23 cellular contexts compared by ENCODE assay signal in genomic region chr10:92702301-92702916, GRCh38. TPM values are rescaled to one million over a fixed set of nuclear protein-coding genes. Genes with fewer than 3 reads are reported as not detected.
DNase-seq lines count a peak whose midpoint lies in the region; ATAC-seq and TF ChIP-seq lines count a peak whose summit lies in the region.
"Had no signal": no experiment of that assay in that cellular context is flagged by ENCODE, and none has a peak within 500 bp of the region (broad histone marks: within the 10 kb centered on the region; RNA-seq: fewer than 3 reads in every experiment).

No MANE protein-coding gene starts in this region.

- no peaks in the 10 kb centered on the region for H4K20me1 ChIP-seq in MM.1S (ENCODE audit: insufficient read depth, low read length)

- H3F3A ChIP-seq in MM.1S (ENCODE audit: insufficient read depth, low read length), result no peaks in the 10 kb centered on the region

- no peak overlapping the region for H3K27ac Mint-ChIP-seq in immature natural killer cell
- H3K27ac Mint-ChIP-seq: activated naive CD8-positive, alpha-beta T cell treated with anti-CD3 and anti-CD28 coated beads, Interleukin-2, amount 50 U/mL, for 24 hours; CD8-positive, alpha-beta T cell; natural killer cell had no signal

- H3K4me2 ChIP-seq in MM.1S (ENCODE audit: low read depth, low read length), result 0 out of 2 replicates have a peak overlapping the region, but pooled peaks have one; percentile 7

- H3K4me1 ChIP-seq in MM.1S (ENCODE audit: low read length) (no peaks in the 10 kb centered on the region), adrenal gland (replicated peaks in 1 of 2) (peaks cover 8 to 11% of the 10 kb centered on the region in 2 donors), thoracic aorta (ENCODE audit: control insufficient read depth in 1 of 2, low read depth in 2 of 2) (peaks cover 0 to 7% of the 10 kb centered on the region in 2 donors)
- H3K4me1 ChIP-seq: breast epithelium had no signal

- H3K79me2 ChIP-seq in MM.1S (ENCODE audit: low read length), result no peaks in the 10 kb centered on the region

- TF ChIP-seq POLR2A in adrenal gland (IDR thresholded peaks at IDR 0.05), result no peak

- WGBS in adrenal gland, 4 donors, result 37 to 56% (median 46%) methylated on average over 4 of the region's 4 CpGs

- H3K9me3 ChIP-seq in MM.1S (replicated peaks; ENCODE audit: insufficient read depth, low read length) (no peaks in the 10 kb centered on the region), adrenal gland (replicated peaks in 1 of 3) (no peaks in the 10 kb centered on the region), thoracic aorta (no peaks in the 10 kb centered on the region)
- H3K9me3 ChIP-seq: breast epithelium, stomach, upper lobe of right lung had no signal

- no peaks in the 10 kb centered on the region for H3K36me3 Mint-ChIP-seq in immature natural killer cell
- H3K36me3 Mint-ChIP-seq: CD8-positive, alpha-beta T cell; natural killer cell had no signal

- H3K9me3 Mint-ChIP-seq in immature natural killer cell, result no peaks in the 10 kb centered on the region
- H3K9me3 Mint-ChIP-seq: activated naive CD8-positive, alpha-beta T cell treated with anti-CD3 and anti-CD28 coated beads, Interleukin-2, amount 50 U/mL, for 24 hours; CD8-positive, alpha-beta T cell; natural killer cell had no signal

- H3K9ac ChIP-seq in MM.1S (ENCODE audit: low read length), result no peak overlapping the region

- no peaks in the 10 kb centered on the region for H3K9me2 ChIP-seq in MM.1S (replicated peaks; ENCODE audit: insufficient read depth, low read length)

- peaks cover 25 to 28% of the 10 kb centered on the region in 2 donors for H3K4me1 Mint-ChIP-seq in immature natural killer cell

- H3K4me3 ChIP-seq in MM.1S (ENCODE audit: low read length) (no peak overlapping the region), adrenal gland (no peak overlapping the region), thoracic aorta (peak overlapping the region; percentile 46)
- H3K4me3 ChIP-seq: breast epithelium, coronary artery, stomach, upper lobe of right lung had no signal

- H3K4me3 Mint-ChIP-seq in immature natural killer cell, result peak overlapping the region in 2 of 5 donors; percentile 36 to 38
- H3K4me3 Mint-ChIP-seq: activated naive CD8-positive, alpha-beta T cell treated with anti-CD3 and anti-CD28 coated beads, Interleukin-2, amount 50 U/mL, for 24 hours; CD8-positive, alpha-beta T cell; natural killer cell had no signal

- H3K27me3 ChIP-seq in MM.1S (replicated peaks; ENCODE audit: insufficient read depth, low read length), result peaks cover 20% of the 10 kb centered on the region
- no peaks in the 10 kb centered on the region for H3K27me3 ChIP-seq in adrenal gland
- no peaks in the 10 kb centered on the region for H3K27me3 ChIP-seq in thoracic aorta (replicated peaks; ENCODE audit: insufficient read depth)
- H3K27me3 ChIP-seq: upper lobe of right lung had no signal

- no peak overlapping the region for H2AFZ ChIP-seq in MM.1S (ENCODE audit: low read length)

- DNase-seq in SIG-M5 treated with dmso at 0.1 percent for 504 hours (lab: John Stamatoyannopoulos, UW; ENCODE audit: unreplicated experiment) (peak; percentile 7), SIG-M5 (lab: John Stamatoyannopoulos, UW) (no peak), MM.1S (no peak), adrenal gland (peak in 4 of 7 donors; percentile 20 to 56 (median 34)), thoracic aorta (ENCODE audit: low spot score) (no peak), mucosa of gallbladder (ENCODE audit: low spot score) (no peak), activated gamma-delta T cell treated with Interleukin-2 at 50 U/mL for 16 hours (no peak), immature natural killer cell (no peak)
- DNase-seq: activated CD4-positive, CD25-positive, alpha-beta regulatory T cell treated with anti-CD3 and anti-CD28 coated beads, Interleukin-2, amount 50 U/mL, for 72 hours; activated naive CD8-positive, alpha-beta T cell treated with anti-CD3 and anti-CD28 coated beads, Interleukin-2, amount 50 U/mL, for 24 hours; CD8-positive, alpha-beta T cell; DMS53; hippocampal formation; natural killer cell; NCI-H526; posterior cingulate gyrus; stimulated activated CD4-positive, alpha-beta T cell treated with anti-CD3 and anti-CD28 coated beads, Interleukin-1b, Interleukin-23, amount 100 ng/mL, for 48 hours; stomach; upper lobe of right lung had no signal

- no peak for ATAC-seq in thoracic aorta (ENCODE audit: insufficient number of reproducible peaks, low FRiP score, low read depth)
- ATAC-seq: activated naive CD8-positive, alpha-beta T cell treated with anti-CD3 and anti-CD28 coated beads, Interleukin-2, amount 50 U/mL, for 24 hours; CD8-positive, alpha-beta T cell; Panc1; upper lobe of right lung had no signal

- H3K27ac ChIP-seq in MM.1S (ENCODE audit: low read length), result no peak overlapping the region
- H3K27ac ChIP-seq in adrenal gland, result peak overlapping the region in 1 of 5 donors; percentile 19
- no peak overlapping the region for H3K27ac ChIP-seq in thoracic aorta
- H3K27ac ChIP-seq: breast epithelium, coronary artery, HL-60, stomach, upper lobe of right lung had no signal

- H3K27me3 Mint-ChIP-seq in immature natural killer cell (ENCODE audit: low read depth in 3 of 3), result peaks cover 18 to 38% (median 37%) of the 10 kb centered on the region in 3 donors

- intact Hi-C loops in adrenal gland (cut with DNase I), result no loop called here

- H3K36me3 ChIP-seq in MM.1S (replicated peaks; ENCODE audit: insufficient read depth, low read length) (no peaks in the 10 kb centered on the region), adrenal gland (replicated peaks in 1 of 2) (no peaks in the 10 kb centered on the region), thoracic aorta (no peaks in the 10 kb centered on the region)
- H3K36me3 ChIP-seq: breast epithelium, stomach, upper lobe of right lung had no signal

- TF ChIP-seq CTCF in MM.1S (IDR thresholded peaks at IDR 0.05; ENCODE audit: low read length), result no peak
- TF ChIP-seq CTCF in adrenal gland (IDR thresholded peaks at IDR 0.05), result no peak
- TF ChIP-seq CTCF in thoracic aorta (IDR thresholded peaks at IDR 0.05), result no peak

RNA-seq across cellular contexts. Expression of gene HHEX, which starts 12.7 kb away (rescaled TPM):
- total RNA-seq in adrenal gland (10 to 100 TPM; 10.2 to 49.3 (median 22.4) TPM), thoracic aorta (10 to 100 TPM in 1 of 2 donors, 1 to 10 TPM in 1; 6.2 to 10.9 TPM), mucosa of gallbladder (69.2 TPM)
- polyA plus RNA-seq in adrenal gland (10 to 100 TPM; 14.4 to 20.8 (median 18.5) TPM), immature natural killer cell (1 to 10 TPM; 5.5 to 9.0 (median 7.3) TPM)

Comparison
In these comparisons a context has a peak if more than half of its experiments do, and no peak if none do; other contexts are left out.
1. DNase-seq: peak in SIG-M5 treated with dmso at 0.1 percent for 504 hours (single experiment) and adrenal gland (4 of 7); none in SIG-M5 (single experiment), MM.1S (single experiment), thoracic aorta (single experiment), mucosa of gallbladder (single experiment), activated gamma-delta T cell treated with Interleukin-2 at 50 U/mL for 16 hours (single experiment) and immature natural killer cell (0 of 3).